20 cellular contexts compared by ENCODE assay signal in genomic region chr2:180507028-180507427, GRCh38.
"Had no signal": no experiment of that assay in that cellular context is flagged by ENCODE, and none has a peak within 500 bp of the region (broad histone marks: within the 10 kb centered on the region; RNA-seq: fewer than 3 reads in every experiment).

No MANE protein-coding gene starts in this region.

- DNase-seq: activated CD4-positive, alpha-beta T cell treated with anti-CD3 and anti-CD28 coated beads, Interleukin-2, amount 50 U/mL, for 4 hours; activated CD4-positive, CD25-positive, alpha-beta regulatory T cell treated with anti-CD3 and anti-CD28 coated beads, Interleukin-2, amount 50 U/mL, for 72 hours; activated CD8-positive, alpha-beta memory T cell treated with anti-CD3 and anti-CD28 coated beads, Interleukin-2, amount 10 ng/mL, durations not matched to agents 7 days and 5 days; activated naive CD8-positive, alpha-beta T cell treated with anti-CD3 and anti-CD28 coated beads, Interleukin-2, amount 10 ng/mL, durations not matched to agents 7 days and 5 days; activated T-cell treated with anti-CD3 and anti-CD28 coated beads, Interleukin-2, amount 50 U/mL, for 48 hours; cortex of kidney; effector memory CD8-positive, alpha-beta T cell; foreskin melanocyte; heart left ventricle; islet precursor cell; left lung; mesendoderm; nephron progenitor cell; right lobe of liver; spleen; stimulated activated CD4-positive, alpha-beta T cell treated with anti-CD3 and anti-CD28 coated beads, Interleukin-1b, Interleukin-23, amount 100 ng/mL, for 48 hours; stimulated activated naive B cell treated with anti-CD40 and anti-IgM and Interleukin-4, amounts not matched to agents 10 μg/mL and 1 μg/mL and 100 μg/mL, for 72 hours; trophoblast cell had no signal

- ATAC-seq: activated CD8-positive, alpha-beta memory T cell treated with anti-CD3 and anti-CD28 coated beads, Interleukin-2, amount 10 ng/mL, durations not matched to agents 7 days and 5 days; effector memory CD8-positive, alpha-beta T cell; heart left ventricle; left lung; right lobe of liver; stimulated activated naive B cell treated with anti-CD40 and anti-IgM and Interleukin-4, amounts not matched to agents 10 μg/mL and 1 μg/mL and 100 μg/mL, for 72 hours had no signal

- H3K4me3 ChIP-seq: ascending aorta, heart left ventricle, left lung, prostate gland, right lobe of liver, spleen had no signal
